ENCODE assay signal across 8 cellular contexts in the genomic region with DNA sequence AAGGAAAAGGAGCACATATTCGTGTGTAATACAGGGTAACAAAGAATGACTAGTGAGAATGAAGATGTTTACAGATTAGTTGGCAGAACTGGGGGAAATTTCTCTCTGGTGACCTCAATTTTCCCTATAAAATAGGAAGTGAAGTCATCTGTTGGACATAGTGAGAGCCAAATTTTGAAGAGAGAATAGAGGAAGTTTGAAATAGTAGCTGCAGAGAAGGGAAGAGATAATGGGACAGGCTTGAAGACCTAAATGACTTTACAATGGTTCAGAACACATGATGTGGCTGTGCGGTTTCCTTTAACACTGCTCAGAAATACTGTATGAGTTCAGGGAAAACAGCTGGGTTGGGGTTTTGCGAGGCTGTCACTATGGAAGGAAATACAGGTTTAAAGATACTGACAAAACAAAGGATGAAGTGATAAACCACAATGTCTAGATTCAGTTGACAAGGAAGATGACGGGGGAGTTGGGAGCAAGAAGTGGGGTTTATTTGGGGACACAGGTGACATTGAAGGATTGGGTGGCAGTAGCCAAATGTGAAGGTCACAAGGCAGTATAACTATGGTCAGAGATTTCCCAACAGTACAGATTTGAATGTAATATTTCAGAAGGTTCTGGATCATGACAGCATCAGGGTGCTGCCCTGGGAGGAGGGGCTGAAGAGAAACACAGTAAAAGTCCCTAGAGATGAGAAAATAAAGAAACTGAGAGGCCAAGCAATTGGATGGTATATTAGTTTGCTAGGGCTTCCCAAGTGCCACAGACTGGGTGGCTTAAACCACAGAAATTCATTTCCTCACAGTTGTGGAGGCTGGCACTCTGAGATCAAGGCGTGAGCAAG.
DNase-seq lines count a peak whose midpoint lies in the region; ATAC-seq, FAIRE-seq and TF ChIP-seq lines count a peak whose summit lies in the region.

No MANE protein-coding gene starts in this region.

- intact Hi-C loops in activated CD8-positive, alpha-beta T cell treated with anti-CD3 and anti-CD28 coated beads for 36 hours (cut with micrococcal nuclease): loop anchor here (1.0 to 10.0 kb wide), 4 partner anchors 60 to 197 kb away; no protein-coding TSS in a partner anchor

- DNase-seq in CD1c-positive myeloid dendritic cell (ENCODE audit: extremely low spot score) (peak; percentile 93), fibroblast of peridontal ligament (ENCODE audit: extremely low read depth) (peak; percentile 44), D721Med (ENCODE audit: insufficient read length, low spot score) (no peak), NCI-H1436 (lab: John Stamatoyannopoulos, UW) (no peak)
- peak; percentile 92 for DNase-seq in activated CD8-positive, alpha-beta T cell treated with anti-CD3 and anti-CD28 coated beads for 36 hours
- DNase-seq in stimulated activated CD4-positive, alpha-beta T cell treated with anti-CD3 and anti-CD28 coated beads, Interleukin-4, amount 100 ng/mL, for 1 hour: peak; percentile 40

- H3K4me1 ChIP-seq in HUES64 (ENCODE audit: insufficient read depth, low read length): peaks cover 12% of the 10 kb centered on the region; the same call in 1 of the 2 replicates

- peak overlapping the region; percentile 55; the same call in 1 of the 2 replicates for H3K27ac ChIP-seq in HUES64 (ENCODE audit: low read depth, low read length)

- peaks cover 47% of the 10 kb centered on the region for H3K4me1 Mint-ChIP-seq in activated CD8-positive, alpha-beta T cell treated with anti-CD3 and anti-CD28 coated beads for 36 hours (ENCODE audit: low read depth)

- CTCF ChIA-PET in activated CD8-positive, alpha-beta T cell treated with anti-CD3 and anti-CD28 coated beads for 36 hours (lab: Charles Lee): interaction anchor here (0.7 to 8.5 kb wide), 5 partner anchors 12 to 196 kb away, joined by 3 to 72 read pairs (median 4); no protein-coding TSS in a partner anchor

- WGBS in HUES64: 93% methylated on average over 5 of the region's 5 CpGs

- no peak for TF ChIP-seq CTCF in activated CD8-positive, alpha-beta T cell treated with anti-CD3 and anti-CD28 coated beads for 36 hours (IDR thresholded peaks at IDR 0.05)
- no peak for TF ChIP-seq CTCF in D721Med (IDR thresholded peaks at IDR 0.05; ENCODE audit: insufficient read depth, missing control alignments)

- no peak for FAIRE-seq in D721Med (lab: Jason Lieb, UNC)

- H3K27me3 Mint-ChIP-seq in activated CD8-positive, alpha-beta T cell treated with anti-CD3 and anti-CD28 coated beads for 36 hours: no peaks in the 10 kb centered on the region

- peaks cover 4% of the 10 kb centered on the region for H3K9me3 Mint-ChIP-seq in activated CD8-positive, alpha-beta T cell treated with anti-CD3 and anti-CD28 coated beads for 36 hours

- no peak overlapping the region for H3K9ac ChIP-seq in HUES64 (ENCODE audit: low read depth, low read length)

- POLR2A ChIA-PET in activated CD8-positive, alpha-beta T cell treated with anti-CD3 and anti-CD28 coated beads for 36 hours (lab: Charles Lee): interaction anchor here (0.6 to 1.6 kb wide), 3 partner anchors 10 to 86 kb away, joined by 3 to 4 read pairs (median 3); no protein-coding TSS in a partner anchor

- no peaks in the 10 kb centered on the region for H3K9me3 ChIP-seq in HUES64 (ENCODE audit: insufficient read depth, low read depth, low read length)

- H3K4me3 Mint-ChIP-seq in activated CD8-positive, alpha-beta T cell treated with anti-CD3 and anti-CD28 coated beads for 36 hours: peak overlapping the region; percentile 25

- H3K4me3 ChIP-seq in HUES64 (ENCODE audit: low read length): no peak overlapping the region

- ATAC-seq in GM21423 (IDR thresholded peaks at IDR 0.05; ENCODE audit: unreplicated experiment): peak; percentile 93
- ATAC-seq in activated CD8-positive, alpha-beta T cell treated with anti-CD3 and anti-CD28 coated beads for 36 hours: peak; percentile 85

- H3K27me3 ChIP-seq in HUES64 (ENCODE audit: insufficient read depth, low read length): no peaks in the 10 kb centered on the region

- H3K36me3 Mint-ChIP-seq in activated CD8-positive, alpha-beta T cell treated with anti-CD3 and anti-CD28 coated beads for 36 hours (ENCODE audit: low read depth): no peaks in the 10 kb centered on the region

- H3K36me3 ChIP-seq in HUES64 (ENCODE audit: insufficient read depth, low read length): no peaks in the 10 kb centered on the region

- peak overlapping the region; percentile 87 for H3K27ac Mint-ChIP-seq in activated CD8-positive, alpha-beta T cell treated with anti-CD3 and anti-CD28 coated beads for 36 hours

Comparison
In these comparisons a context has a peak if more than half of its experiments do, and no peak if none do; other contexts are left out.
1. DNase-seq: peak in CD1c-positive myeloid dendritic cell (single experiment), activated CD8-positive, alpha-beta T cell treated with anti-CD3 and anti-CD28 coated beads for 36 hours (single experiment), fibroblast of peridontal ligament (single experiment) and stimulated activated CD4-positive, alpha-beta T cell treated with anti-CD3 and anti-CD28 coated beads, Interleukin-4, amount 100 ng/mL, for 1 hour (single experiment); none in D721Med (single experiment) and NCI-H1436 (single experiment).